8 cellular contexts compared by ENCODE assay signal in the genomic region with DNA sequence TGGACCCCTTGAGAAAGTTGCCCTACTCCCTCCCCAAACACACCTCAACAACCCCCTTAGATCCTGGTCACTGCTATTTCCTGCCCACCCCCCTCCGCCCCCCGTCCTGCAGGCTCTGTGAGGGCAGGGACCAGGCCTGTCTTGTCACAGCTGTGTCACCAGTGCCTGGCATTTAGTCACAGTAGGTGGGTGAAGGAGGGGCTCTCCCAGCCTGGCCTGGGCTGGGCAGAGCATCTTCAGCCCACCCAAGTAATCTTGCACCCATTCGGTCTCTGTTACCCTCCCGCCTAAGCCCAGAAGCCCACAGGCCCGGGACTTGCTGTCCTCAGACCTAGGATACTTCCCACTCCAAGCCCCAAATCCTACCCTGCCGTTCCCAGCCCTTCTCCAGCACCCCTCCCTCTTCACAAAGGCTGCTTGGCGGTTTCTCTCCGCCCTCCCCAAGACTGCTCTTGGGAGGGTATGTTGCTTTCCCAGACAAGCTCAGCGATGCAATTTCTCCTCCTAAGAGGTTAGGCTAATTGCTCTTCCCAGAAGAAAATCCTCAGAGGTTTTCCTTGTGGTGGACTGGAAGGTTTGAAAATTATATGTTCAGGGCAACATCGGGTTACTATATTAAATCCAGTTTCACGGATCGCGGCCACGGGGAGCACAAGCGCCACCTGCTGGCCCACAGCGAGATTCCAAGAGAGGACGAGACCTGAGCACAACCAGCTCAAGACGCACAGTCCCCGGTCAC. TPM values are rescaled to one million over a fixed set of nuclear protein-coding genes. Genes with fewer than 3 reads are reported as not detected.
DNase-seq lines count a peak whose midpoint lies in the region; ATAC-seq and TF ChIP-seq lines count a peak whose summit lies in the region.

No MANE protein-coding gene starts in this region.

- DNase-seq in Daoy (ENCODE audit: low read depth) (peak; percentile 76), RWPE1 (ENCODE audit: low spot score) (peak; percentile 64), foreskin melanocyte (peak; percentile 49), nucleus accumbens (lab: John Stamatoyannopoulos, UW) (peak in 47 of 56 donors; percentile 2 to 87 (median 30))
- DNase-seq in activated effector memory CD4-positive, alpha-beta T cell treated with anti-CD3 and anti-CD28 coated beads, Interleukin-2, amount 50 U/mL, for 16 hours: peak; percentile 92

- H3K79me2 ChIP-seq in KMS-11 (ENCODE audit: insufficient read depth, low read depth): no peaks in the 10 kb centered on the region

- peak; percentile 85 for TF ChIP-seq CTCF in KMS-11 (conservative IDR thresholded peaks at IDR 0.05; ENCODE audit: low read depth, low read length)
- TF ChIP-seq CTCF in RWPE1 (conservative IDR thresholded peaks at IDR 0.05; ENCODE audit: low read depth): peak; percentile 95

- no peak overlapping the region for H3K4me3 ChIP-seq in KMS-11 (IDR thresholded peaks at IDR 0.05; ENCODE audit: insufficient read depth, low read depth, low read length)
- peak overlapping the region; percentile 70 to 71 for H3K4me3 ChIP-seq in stomach smooth muscle (ENCODE audit: low read length in 2 of 2)

- POLR2A ChIA-PET in RWPE1 (lab: Yijun Ruan, JAX; ENCODE audit: low non-redundant PET): no interaction called here

- peak overlapping the region; percentile 36; the same call in 1 of the 2 replicates for H2AFZ ChIP-seq in KMS-11 (ENCODE audit: low read depth)

- H3K4me2 ChIP-seq in KMS-11: 0 out of 2 replicates have a peak overlapping the region, but pooled peaks have one; percentile 15

- H3K4me1 ChIP-seq in KMS-11 (ENCODE audit: low read depth, poor library complexity, severe bottlenecking): peaks cover 24% of the 10 kb centered on the region
- peaks cover 25% of the 10 kb centered on the region for H3K4me1 ChIP-seq in stomach smooth muscle (ENCODE audit: control insufficient read depth, insufficient read depth, low read length)

- no peak overlapping the region for H3K27ac ChIP-seq in KMS-11
- H3K27ac ChIP-seq in RWPE1: no peak overlapping the region
- H3K27ac ChIP-seq in stomach smooth muscle (ENCODE audit: low read length): peak overlapping the region; percentile 89

- H3K27me3 ChIP-seq in KMS-11 (ENCODE audit: insufficient read depth, low read depth) (no peaks in the 10 kb centered on the region), stomach smooth muscle (ENCODE audit: control insufficient read depth in 1 of 2, insufficient read depth in 2 of 2, low read length in 2 of 2) (no peaks in the 10 kb centered on the region)

- no peaks in the 10 kb centered on the region for H4K20me1 ChIP-seq in KMS-11 (ENCODE audit: insufficient read depth)

- H3K36me3 ChIP-seq in KMS-11 (ENCODE audit: insufficient read depth) (no peaks in the 10 kb centered on the region), stomach smooth muscle (ENCODE audit: control insufficient read depth in 2 of 2, insufficient read depth in 2 of 2, low read length in 2 of 2) (no peaks in the 10 kb centered on the region)

- H3K9ac ChIP-seq in KMS-11 (no peak overlapping the region), stomach smooth muscle (ENCODE audit: low read length in 2 of 2) (peak overlapping the region; percentile 56 to 69)

- H3K9me3 ChIP-seq in stomach smooth muscle (ENCODE audit: control insufficient read depth in 2 of 2, low read length in 2 of 2): peaks cover 0 to under 1% of the 10 kb centered on the region in 2 donors

- no peak for ATAC-seq in GM18519 (IDR thresholded peaks at IDR 0.05; ENCODE audit: low FRiP score, unreplicated experiment)

- CTCF ChIA-PET in RWPE1 (lab: Yijun Ruan, JAX): interaction anchor here (0.5 to 2.0 kb wide), 25 partner anchors 10 to 1729 kb away, joined by 3 to 9 read pairs (median 3); no protein-coding TSS in a partner anchor

RNA-seq across cellular contexts. Expression of a gene that starts 50.8 kb away (rescaled TPM):
- 34.7 and 50.9 TPM in 2 replicates for total RNA-seq in Daoy (2014; rRNA removed; shearing (Covaris generic))

Comparison
In these comparisons a context has a peak if more than half of its experiments do, and no peak if none do; other contexts are left out.
1. DNase-seq: peak in every context shown above with its lines; median percentile 92 in activated effector memory CD4-positive, alpha-beta T cell treated with anti-CD3 and anti-CD28 coated beads, Interleukin-2, amount 50 U/mL, for 16 hours; 76 in Daoy; 64 in RWPE1; 49 in foreskin melanocyte; 30 in nucleus accumbens.